Comparison of ENCODE assay signal across 8 cellular contexts in the genomic region with DNA sequence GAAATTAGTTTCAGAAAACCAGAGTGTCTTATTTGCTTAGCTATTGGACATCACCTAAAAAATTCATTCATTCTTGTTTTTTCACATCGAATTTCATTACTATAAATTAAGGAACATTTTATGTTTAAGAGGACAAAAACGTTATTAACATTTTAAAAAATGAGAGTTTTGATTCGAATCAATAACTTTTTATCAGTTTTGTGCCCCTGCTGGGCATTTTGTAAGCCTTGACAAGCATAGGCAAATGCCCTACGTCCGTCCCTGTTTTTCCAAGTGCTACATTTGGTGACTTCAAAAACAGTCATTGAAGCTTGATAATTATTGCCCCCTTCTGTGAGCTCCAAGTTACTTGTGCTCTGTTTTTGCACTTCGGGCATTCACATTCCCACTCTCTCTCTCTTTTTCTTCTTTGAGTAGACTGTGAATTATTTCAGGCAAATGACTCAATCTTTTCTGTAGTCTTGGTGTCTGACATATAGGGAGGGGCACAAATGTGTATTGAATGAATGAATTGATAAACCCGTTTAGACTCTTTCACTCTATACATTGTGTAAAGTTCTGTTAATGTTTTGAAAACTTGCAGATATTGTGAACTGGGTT. TPM values are rescaled to one million over a fixed set of nuclear protein-coding genes. Genes with fewer than 3 reads are reported as not detected.
A peak's percentile ranks its signal among the peaks of the same experiment; 100 is the strongest.
DNase-seq lines count a peak whose midpoint lies in the region; ATAC-seq and TF ChIP-seq lines count a peak whose summit lies in the region.

No MANE protein-coding gene starts in this region.

- CTCF ChIA-PET in Caco-2 (lab: Charles Lee), result interaction anchor here (0.7 kb wide), 1 partner anchor 79 kb away, joined by 3 read pairs; no protein-coding TSS in a partner anchor

- in situ Hi-C loops in KBM-7 (cut with MboI; ENCODE audit: low pct_unique_long_range_greater_than_20kb, low sequenced_read_pairs) (no loop called here), astrocyte of the spinal cord (cut with HindIII; ENCODE audit: low sequenced_read_pairs) (no loop called here), transverse colon (cut with MboI; ENCODE audit: low pct_ligation_motif_present in 1 of 4, low pct_unique_long_range_greater_than_20kb in 1 of 4, low sequenced_read_pairs in 3 of 4) (loop anchor here in 1 of 4 donors (10.0 kb wide), 1 partner anchor 51 kb away; a partner anchor contains a TSS)

- no peaks in the 10 kb centered on the region for H3K9me3 Mint-ChIP-seq in Caco-2 (ENCODE audit: unreplicated experiment)

- BruUV-seq in Caco-2 (replicated peaks; lab: Mats Ljungman, UMichigan), result TSS peak; percentile 54

- TF ChIP-seq EP300 in transverse colon (IDR thresholded peaks at IDR 0.05; ENCODE audit: low read depth), result no peak

- H3K4me3 ChIP-seq in Caco-2 (ENCODE audit: low read depth, low read length) (peak overlapping the region; percentile 95), astrocyte of the spinal cord (ENCODE audit: low read depth, low read length) (peak overlapping the region; percentile 90), lower leg skin (ENCODE audit: low read depth, poor library complexity, severe bottlenecking) (peak overlapping the region; percentile 76), transverse colon (peak overlapping the region; percentile 83 to 99 (median 90))

- peaks cover 7% of the 10 kb centered on the region for H3K4me1 Mint-ChIP-seq in Caco-2 (ENCODE audit: low read depth, unreplicated experiment)

- H3K36me3 ChIP-seq in Caco-2 (ENCODE audit: control insufficient read depth, insufficient read depth, low read length) (no peaks in the 10 kb centered on the region), transverse colon (peaks cover 0 to 22% (median 4%) of the 10 kb centered on the region in 4 donors)

- H3K27me3 ChIP-seq in Caco-2 (replicated peaks; ENCODE audit: control insufficient read depth, insufficient read depth, low read length) (no peaks in the 10 kb centered on the region), transverse colon (no peaks in the 10 kb centered on the region)

- WGBS in lower leg skin, 2 donors, result 2% methylated on average over 7 of the region's 7 CpGs
- 5% methylated on average over 7 of the region's 7 CpGs for WGBS in transverse colon (ENCODE audit: low coverage in 1 of 2), 2 donors

- H3K27ac ChIP-seq in transverse colon, result peak overlapping the region; percentile 89 to 98 (median 96)

- POLR2A ChIA-PET in Caco-2 (lab: Charles Lee), result no interaction called here

- intact Hi-C loops in Caco-2 (cut with micrococcal nuclease; ENCODE audit: unreplicated experiment) (no loop called here), lower leg skin (cut with DNase I; ENCODE audit: low total_unique reads) (no loop called here), transverse colon (cut with DNase I; ENCODE audit: low total_unique reads) (loop anchor here (10.0 kb wide), 1 partner anchor 51 kb away; a partner anchor contains a TSS)

- H3K4me3 Mint-ChIP-seq in Caco-2 (ENCODE audit: unreplicated experiment), result peak overlapping the region; percentile 86

- peak overlapping the region; percentile 75 for H3K27ac Mint-ChIP-seq in Caco-2 (ENCODE audit: unreplicated experiment)

- TF ChIP-seq POLR2A in lower leg skin (IDR thresholded peaks at IDR 0.05) (no peak), transverse colon (IDR thresholded peaks at IDR 0.05) (no peak)

- peaks cover 4% of the 10 kb centered on the region; the same call in 1 of the 2 replicates for H3K4me1 ChIP-seq in Caco-2
- H3K4me1 ChIP-seq in transverse colon, result peaks cover 0 to 29% (median 9%) of the 10 kb centered on the region in 4 donors

- H3K9me3 ChIP-seq in Caco-2 (no peaks in the 10 kb centered on the region), transverse colon (no peaks in the 10 kb centered on the region)

- H3K27me3 Mint-ChIP-seq in Caco-2 (ENCODE audit: insufficient read depth, unreplicated experiment), result no peaks in the 10 kb centered on the region

- peaks cover 26% of the 10 kb centered on the region for H3K36me3 Mint-ChIP-seq in Caco-2 (ENCODE audit: insufficient read depth, unreplicated experiment)

- peak in 1 of 2 experiments; percentile 7 for DNase-seq in Caco-2
- DNase-seq in KBM-7, result peak; percentile 47
- peak; percentile 28 for DNase-seq in astrocyte of the spinal cord (ENCODE audit: low read depth, low spot score)
- no peak for DNase-seq in lower leg skin (ENCODE audit: low spot score in 2 of 2)
- no peak for DNase-seq in transverse colon
- DNase-seq in amygdala (lab: John Stamatoyannopoulos, UW), result no peak
- no peak for DNase-seq in DMS153 treated with DMSO at 0.1 percent for 48 hours (lab: John Stamatoyannopoulos, UW; ENCODE audit: unreplicated experiment)

- TF ChIP-seq CTCF in Caco-2 (IDR thresholded peaks at IDR 0.05; ENCODE audit: insufficient read depth in 1 of 2, low read depth in 1 of 2, low read length in 1 of 2, severe bottlenecking in 1 of 2, unreplicated experiment in 1 of 2) (peak in 1 of 2 experiments; percentile 5), astrocyte of the spinal cord (IDR thresholded peaks at IDR 0.05; ENCODE audit: low read depth, low read length) (no peak), lower leg skin (IDR thresholded peaks at IDR 0.05) (no peak), transverse colon (IDR thresholded peaks at IDR 0.05) (peak in 2 of 5 experiments; percentile 17 to 18)

- no peak for ATAC-seq in HG03139 (IDR thresholded peaks at IDR 0.05; ENCODE audit: unreplicated experiment)

RNA-seq across cellular contexts. Expression of a gene that starts 1.2 kb away (rescaled TPM):
- total RNA-seq in Caco-2 (2022) (13.4 and 16.5 TPM in 2 replicates), lower leg skin (1 to 10 TPM; 5.7 to 8.5 (median 6.5) TPM), transverse colon (10 to 100 TPM; 10.5 to 25.4 (median 23.4) TPM)

RNA-seq across cellular contexts. Expression of a gene that starts 1.7 kb away (rescaled TPM):
- total RNA-seq in Caco-2 (2022) (9.9 and 10.9 TPM in 2 replicates), lower leg skin (1 to 10 TPM in 3 of 4 donors, under 1 TPM in 1; 0.42 to 5.3 (median 3.2) TPM), transverse colon (1 to 10 TPM in 2 of 4 donors, under 1 TPM in 1, not detected in 1; 0.40 to 6.8 (median 3.0) TPM)

RNA-seq across cellular contexts. Expression of a gene that starts 52.8 kb away (rescaled TPM):
- total RNA-seq in Caco-2 (2022) (888 and 920 TPM in 2 replicates), lower leg skin (100 to 1,000 TPM; 371 to 467 (median 424) TPM), transverse colon (100 to 1,000 TPM; 224 to 690 (median 542) TPM)

Comparison
In these comparisons a context has a peak if more than half of its experiments do, and no peak if none do; other contexts are left out.
1. DNase-seq: peak in KBM-7 (single experiment) and astrocyte of the spinal cord (single experiment); none in lower leg skin (0 of 2), transverse colon (single experiment), amygdala (0 of 56) and DMS153 treated with DMSO at 0.1 percent for 48 hours (single experiment).
2. Peak in every context shown above with its lines, with median percentiles within 50 percentile points of each other: H3K4me3 ChIP-seq.